Comparison of ENCODE assay signal across 8 cellular contexts in the genomic region with DNA sequence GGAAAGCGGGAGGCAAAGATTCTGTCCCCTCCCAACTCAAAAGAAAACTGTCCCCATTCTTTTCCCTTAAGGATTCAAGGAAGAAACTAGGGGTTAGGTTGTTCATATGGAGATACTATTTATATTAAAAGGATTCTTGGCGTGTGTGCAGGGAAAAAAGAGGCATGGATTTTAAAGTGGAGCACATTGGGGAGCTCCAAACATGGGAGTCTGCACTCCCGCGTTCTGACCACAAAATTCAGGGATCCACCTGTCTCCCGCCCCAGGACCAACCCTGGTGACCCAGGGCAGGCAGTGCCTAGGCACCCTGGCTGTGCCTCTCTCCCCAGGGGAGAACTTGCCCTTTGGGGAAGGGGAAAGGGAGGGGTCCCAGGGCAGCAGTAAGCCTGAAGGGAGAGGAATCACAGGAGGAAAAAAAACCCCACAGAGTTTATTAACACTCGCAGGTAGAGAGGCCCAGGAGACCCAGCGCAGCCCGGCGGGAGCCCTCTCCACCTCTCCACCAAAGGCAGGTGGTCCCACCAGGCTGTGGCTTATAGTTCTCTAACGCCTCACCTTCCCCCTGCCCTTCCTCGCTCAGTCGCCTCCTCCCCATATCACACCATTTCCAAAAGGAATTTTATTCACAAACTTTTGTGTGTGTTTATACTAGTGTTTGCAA. TPM values are rescaled to one million over a fixed set of nuclear protein-coding genes. Genes with fewer than 3 reads are reported as not detected.
DNase-seq lines count a peak whose midpoint lies in the region; ATAC-seq, FAIRE-seq and TF ChIP-seq lines count a peak whose summit lies in the region.

No MANE protein-coding gene starts in this region.

- H3K79me2 ChIP-seq in DOHH2 (ENCODE audit: control insufficient read depth, low read length) (peaks cover 56% of the 10 kb centered on the region), OCI-LY3 (ENCODE audit: low read length) (peaks cover 88% of the 10 kb centered on the region), endothelial cell of umbilical vein (ENCODE audit: control insufficient read depth, insufficient read depth, low read length) (peaks cover 62% of the 10 kb centered on the region), trophoblast cell (ENCODE audit: control insufficient read depth, insufficient read depth, low read length, poor library complexity) (peaks cover 5% of the 10 kb centered on the region)

- H3K4me1 ChIP-seq in DOHH2 (ENCODE audit: control insufficient read depth, low read length) (peaks cover 23% of the 10 kb centered on the region), OCI-LY3 (ENCODE audit: low read length) (peaks cover 18% of the 10 kb centered on the region), endothelial cell of umbilical vein (ENCODE audit: control insufficient read depth, extremely low read depth, insufficient read depth, low read length) (peaks cover 30% of the 10 kb centered on the region), trophoblast cell (ENCODE audit: control insufficient read depth in 1 of 2, insufficient read depth in 2 of 2, low read length in 2 of 2) (peaks cover 18 to 22% of the 10 kb centered on the region in 2 experiments)

- H2BK5ac ChIP-seq in trophoblast cell (ENCODE audit: low read depth, low read length, poor library complexity): peak overlapping the region; percentile 28

- WGBS in trophoblast cell (ENCODE audit: extremely low coverage, insufficient coverage, insufficient read length): no CpG with 5 or more reads among the region's 12 CpGs

- TF ChIP-seq POLR2A in endothelial cell of umbilical vein (IDR thresholded peaks at IDR 0.05; ENCODE audit: low read depth, low read length): no peak

- intact Hi-C loops in endothelial cell of umbilical vein (cut with micrococcal nuclease): loop anchor here (5.0 to 10.0 kb wide), 4 partner anchors 251 to 712 kb away; a partner anchor contains a TSS

- no peak overlapping the region for H4K12ac ChIP-seq in trophoblast cell (ENCODE audit: low read depth, low read length)

- H3K4ac ChIP-seq in trophoblast cell (ENCODE audit: low read depth, low read length): no peak overlapping the region

- CTCF ChIA-PET in endothelial cell of umbilical vein (lab: Charles Lee): interaction anchor here (0.6 to 1.6 kb wide), 2 partner anchors 165 to 167 kb away, joined by 3 to 6 read pairs; no protein-coding TSS in a partner anchor

- H3K27ac ChIP-seq in DOHH2 (ENCODE audit: low read depth, low read length): no peak overlapping the region
- H3K27ac ChIP-seq in OCI-LY3 (ENCODE audit: low read length): no peak overlapping the region
- H3K27ac ChIP-seq in endothelial cell of umbilical vein (ENCODE audit: insufficient read depth, low read depth, low read length): no peak overlapping the region
- H3K27ac ChIP-seq in trophoblast cell (ENCODE audit: low read depth, low read length): no peak overlapping the region

- H3K27me3 ChIP-seq in DOHH2 (ENCODE audit: control insufficient read depth, low read length): peaks cover 11% of the 10 kb centered on the region
- H3K27me3 ChIP-seq in OCI-LY3 (ENCODE audit: low read depth, low read length): no peaks in the 10 kb centered on the region
- H3K27me3 ChIP-seq in endothelial cell of umbilical vein (ENCODE audit: control insufficient read depth in 2 of 2, insufficient read depth in 2 of 2, low read length in 2 of 2): no peaks in the 10 kb centered on the region
- H3K27me3 ChIP-seq in trophoblast cell (ENCODE audit: insufficient read depth, low read length): peaks cover 51% of the 10 kb centered on the region

- no peak overlapping the region for H4K8ac ChIP-seq in trophoblast cell (ENCODE audit: low read depth, low read length)

- ATAC-seq in GM19397 (IDR thresholded peaks at IDR 0.05; ENCODE audit: unreplicated experiment): no peak

- POLR2A ChIA-PET in endothelial cell of umbilical vein (lab: Charles Lee): no interaction called here

- peaks cover 10% of the 10 kb centered on the region; the same call in 1 of the 2 replicates for H4K20me1 ChIP-seq in DOHH2 (ENCODE audit: control insufficient read depth, insufficient read depth, low read depth, low read length)
- H4K20me1 ChIP-seq in OCI-LY3 (ENCODE audit: insufficient read depth, low read length): peaks cover 57% of the 10 kb centered on the region
- no peaks in the 10 kb centered on the region for H4K20me1 ChIP-seq in endothelial cell of umbilical vein (replicated peaks; ENCODE audit: control insufficient read depth, extremely low read depth, insufficient read depth, low read length)

- no peaks in the 10 kb centered on the region for H3K9me3 ChIP-seq in DOHH2 (ENCODE audit: control insufficient read depth, insufficient read depth, low read length)
- H3K9me3 ChIP-seq in OCI-LY3 (ENCODE audit: insufficient read depth, low read length): no peaks in the 10 kb centered on the region
- no peaks in the 10 kb centered on the region for H3K9me3 ChIP-seq in endothelial cell of umbilical vein (replicated peaks; ENCODE audit: control insufficient read depth, insufficient read depth, low read length)
- H3K9me3 ChIP-seq in trophoblast cell (ENCODE audit: insufficient read depth, low read depth, low read length): peaks cover 4% of the 10 kb centered on the region

- no peak for DNase-seq in endothelial cell of umbilical vein (ENCODE audit: low read depth, low spot score)
- DNase-seq in trophoblast cell: no peak
- DNase-seq in kidney glomerular epithelial cell (lab: John Stamatoyannopoulos, UW): no peak
- no peak for DNase-seq in NCI-H2107 (lab: John Stamatoyannopoulos, UW)
- no peak for DNase-seq in frontal cortex (ENCODE audit: low spot score in 2 of 2)

- no peak for TF ChIP-seq CTCF in DOHH2 (IDR thresholded peaks at IDR 0.05; ENCODE audit: low read depth, low read length, poor library complexity, severe bottlenecking)
- TF ChIP-seq CTCF in OCI-LY3 (IDR thresholded peaks at IDR 0.05; ENCODE audit: low read depth, low read length): no peak
- TF ChIP-seq CTCF in endothelial cell of umbilical vein (IDR thresholded peaks at IDR 0.05; ENCODE audit: extremely low read depth in 1 of 2, insufficient read depth in 1 of 2, low read depth in 1 of 2, low read length in 2 of 2): no peak

- H3K14ac ChIP-seq in trophoblast cell (ENCODE audit: low read length): no peak overlapping the region

- H4K91ac ChIP-seq in trophoblast cell (ENCODE audit: low read depth, low read length): no peak overlapping the region

- H3K9me1 ChIP-seq in endothelial cell of umbilical vein (replicated peaks; ENCODE audit: control insufficient read depth, extremely low read depth, insufficient read depth, low read length): no peaks in the 10 kb centered on the region

- no peak overlapping the region for H2BK120ac ChIP-seq in trophoblast cell (ENCODE audit: insufficient read depth, low read length, poor library complexity)

- H3K9me2 ChIP-seq in DOHH2 (replicated peaks; ENCODE audit: control insufficient read depth, low read length): no peaks in the 10 kb centered on the region

- peak overlapping the region; percentile 84 for H3K4me2 ChIP-seq in DOHH2 (ENCODE audit: low read length)
- peak overlapping the region; percentile 87 for H3K4me2 ChIP-seq in OCI-LY3 (ENCODE audit: low read length)
- H3K4me2 ChIP-seq in endothelial cell of umbilical vein (ENCODE audit: insufficient read depth, low read length): peak overlapping the region; percentile 77
- no peak overlapping the region for H3K4me2 ChIP-seq in trophoblast cell (ENCODE audit: low read length)

- H3F3A ChIP-seq in DOHH2 (ENCODE audit: control insufficient read depth, insufficient read depth): peaks cover 21% of the 10 kb centered on the region

- H3K18ac ChIP-seq in trophoblast cell (ENCODE audit: low read length): peak overlapping the region; percentile 90

- H3K36me3 ChIP-seq in DOHH2 (ENCODE audit: control insufficient read depth, low read length): peaks cover 4% of the 10 kb centered on the region; the same call in 1 of the 2 replicates
- H3K36me3 ChIP-seq in OCI-LY3 (replicated peaks; ENCODE audit: low read depth, low read length): peaks cover 6% of the 10 kb centered on the region
- peaks cover 0 to 3% of the 10 kb centered on the region in 2 experiments for H3K36me3 ChIP-seq in endothelial cell of umbilical vein (ENCODE audit: control insufficient read depth in 2 of 2, extremely low read depth in 1 of 2, insufficient read depth in 2 of 2, low read length in 2 of 2)
- no peaks in the 10 kb centered on the region for H3K36me3 ChIP-seq in trophoblast cell (ENCODE audit: control insufficient read depth in 1 of 2, insufficient read depth in 2 of 2, low read length in 2 of 2)

- H3K4me3 ChIP-seq in DOHH2 (ENCODE audit: low read length) (peak overlapping the region; percentile 92; the same call in 1 of the 2 replicates), OCI-LY3 (ENCODE audit: low read length) (peak overlapping the region; percentile 79), endothelial cell of umbilical vein (replicated peaks in 1 of 3; ENCODE audit: insufficient read depth in 1 of 3, low read depth in 1 of 3, low read length in 3 of 3) (no peak overlapping the region), trophoblast cell (ENCODE audit: low read depth, low read length) (no peak overlapping the region)

- H3K23ac ChIP-seq in trophoblast cell (ENCODE audit: low read length): no peak overlapping the region

- BruUV-seq in endothelial cell of umbilical vein (replicated peaks; lab: Mats Ljungman, UMichigan): no TSS peak

- dilution Hi-C loops in endothelial cell of umbilical vein (cut with MboI; ENCODE audit: extremely low pct_ligation_motif_present, low sequenced_read_pairs): no loop called here

- no peak overlapping the region for H2BK12ac ChIP-seq in trophoblast cell (ENCODE audit: low read length)

- no peak overlapping the region for H2AFZ ChIP-seq in OCI-LY3 (ENCODE audit: low read depth, low read length)
- H2AFZ ChIP-seq in endothelial cell of umbilical vein (ENCODE audit: low read depth, low read length): no peak overlapping the region
- no peak overlapping the region for H2AFZ ChIP-seq in trophoblast cell (ENCODE audit: insufficient read depth, low read length, poor library complexity)

- peaks cover 6% of the 10 kb centered on the region for H3K79me1 ChIP-seq in trophoblast cell (ENCODE audit: low read length)

- H3K9ac ChIP-seq in OCI-LY3 (ENCODE audit: low read length): peak overlapping the region; percentile 89; the same call in 1 of the 2 replicates
- H3K9ac ChIP-seq in endothelial cell of umbilical vein (replicated peaks; ENCODE audit: extremely low read depth, insufficient read depth, low read length): no peak overlapping the region
- H3K9ac ChIP-seq in trophoblast cell (ENCODE audit: low read length): no peak overlapping the region

- H2AK5ac ChIP-seq in trophoblast cell (ENCODE audit: low read length): no peak overlapping the region

- FAIRE-seq in endothelial cell of umbilical vein (lab: Jason Lieb, UNC): no peak
- FAIRE-seq in frontal cortex (lab: Jason Lieb, UNC): no peak

RNA-seq across cellular contexts. Expression of a gene that starts 2.2 kb away (rescaled TPM):
- total RNA-seq in endothelial cell of umbilical vein: 18.3 and 21.9 TPM in 2 replicates
- 10.0 and 13.9 TPM in 2 replicates for polyA plus RNA-seq in endothelial cell of umbilical vein
- polyA plus RNA-seq in endothelial cell of umbilical vein (2011; cell fraction: cytosol; rRNA removed): 13.9 and 14.1 TPM in 2 replicates
- polyA plus RNA-seq in endothelial cell of umbilical vein (2011; cell fraction: nucleus; rRNA removed): 37.1 and 46.1 TPM in 2 replicates
- polyA plus RNA-seq in endothelial cell of umbilical vein (2012): 15.8 and 20.0 TPM in 2 replicates
- polyA minus RNA-seq in endothelial cell of umbilical vein: 27.0 and 27.8 TPM in 2 replicates
- polyA minus RNA-seq in endothelial cell of umbilical vein (2011; cell fraction: cytosol; rRNA and poly(A)+ RNA removed): 19.0 TPM
- polyA minus RNA-seq in endothelial cell of umbilical vein (2011; cell fraction: nucleus; rRNA and poly(A)+ RNA removed): 16.1 and 17.8 TPM in 2 replicates
- 2.7 and 3.5 TPM in 2 replicates for polyA plus RNA-seq in trophoblast cell (2013)
- total RNA-seq in frontal cortex: 16.7 TPM

RNA-seq across cellular contexts. Expression of a gene that starts 3.8 kb away (rescaled TPM):
- total RNA-seq in endothelial cell of umbilical vein (10.2 and 11.4 TPM in 2 replicates), frontal cortex (7.3 TPM)
- polyA plus RNA-seq in endothelial cell of umbilical vein: 3.7 and 4.2 TPM in 2 replicates
- polyA plus RNA-seq in endothelial cell of umbilical vein (2011; cell fraction: cytosol; rRNA removed): 4.4 and 4.6 TPM in 2 replicates
- 5.1 TPM in 2 replicates for polyA plus RNA-seq in endothelial cell of umbilical vein (2011; cell fraction: nucleus; rRNA removed)
- 6.3 and 7.3 TPM in 2 replicates for polyA plus RNA-seq in endothelial cell of umbilical vein (2012)
- 5.9 and 6.0 TPM in 2 replicates for polyA minus RNA-seq in endothelial cell of umbilical vein
- polyA minus RNA-seq in endothelial cell of umbilical vein (2011; cell fraction: cytosol; rRNA and poly(A)+ RNA removed): 6.5 TPM
- 4.7 and 6.0 TPM in 2 replicates for polyA minus RNA-seq in endothelial cell of umbilical vein (2011; cell fraction: nucleus; rRNA and poly(A)+ RNA removed)
- polyA plus RNA-seq in trophoblast cell (2013): 1.2 and 1.4 TPM in 2 replicates

Comparison
In these comparisons a context has a peak if more than half of its experiments do, and no peak if none do; other contexts are left out.
1. H3K4me3 ChIP-seq: peak in DOHH2 (single experiment) and OCI-LY3 (single experiment); none in endothelial cell of umbilical vein (0 of 3) and trophoblast cell (single experiment).